Comparison of ENCODE assay signal across 10 cellular contexts in the genomic region with DNA sequence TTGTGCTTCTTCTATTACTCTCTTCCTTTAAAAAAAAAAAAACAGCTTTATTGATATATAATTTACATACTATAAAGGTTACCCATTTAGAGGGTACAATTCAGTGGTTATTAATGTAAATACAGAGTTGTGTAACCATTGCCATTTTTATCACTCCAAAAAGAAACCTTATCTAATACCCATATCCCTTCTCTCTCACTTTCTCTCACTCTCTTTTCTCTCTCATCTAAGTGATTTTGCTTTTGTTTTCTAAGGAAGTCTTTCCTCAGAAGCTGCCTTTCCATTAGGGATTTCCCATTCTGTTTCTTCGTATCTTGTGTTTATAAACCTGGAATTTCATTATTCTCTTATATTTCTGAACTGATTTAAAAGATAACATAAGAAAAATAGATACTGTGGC. TPM values are rescaled to one million over a fixed set of nuclear protein-coding genes. Genes with fewer than 3 reads are reported as not detected.
DNase-seq lines count a peak whose midpoint lies in the region; ATAC-seq and TF ChIP-seq lines count a peak whose summit lies in the region.
"Had no signal": no experiment of that assay in that cellular context is flagged by ENCODE, and none has a peak within 500 bp of the region (broad histone marks: within the 10 kb centered on the region; RNA-seq: fewer than 3 reads in every experiment).

No MANE protein-coding gene starts in this region.

- no peak overlapping the region for H3K4me3 Mint-ChIP-seq in activated CD8-positive, alpha-beta T cell treated with anti-CD3 and anti-CD28 coated beads for 36 hours
- H3K4me3 Mint-ChIP-seq in activated CD8-positive, alpha-beta T cell treated with anti-CD3 and anti-CD28 coated beads, Interleukin-2, amount 10 ng/mL, durations not matched to agents 7 days and 5 days, result no peak overlapping the region
- H3K4me3 Mint-ChIP-seq in central memory CD8-positive, alpha-beta T cell, result no peak overlapping the region

- CTCF ChIA-PET in activated CD8-positive, alpha-beta T cell treated with anti-CD3 and anti-CD28 coated beads for 36 hours (lab: Charles Lee), result interaction anchor here (0.7 to 0.9 kb wide), 2 partner anchors 29 to 225 kb away, joined by 3 to 4 read pairs; no protein-coding TSS in a partner anchor
- CTCF ChIA-PET in activated CD8-positive, alpha-beta T cell treated with anti-CD3 and anti-CD28 coated beads, Interleukin-2, amount 10 ng/mL, durations not matched to agents 7 days and 5 days (lab: Charles Lee), result interaction anchor here (0.9 to 1.8 kb wide), 3 partner anchors 10 to 225 kb away, joined by 3 to 5 read pairs (median 4); no protein-coding TSS in a partner anchor

- H3K36me3 Mint-ChIP-seq in activated CD8-positive, alpha-beta T cell treated with anti-CD3 and anti-CD28 coated beads for 36 hours (ENCODE audit: low read depth), result peaks cover 28% of the 10 kb centered on the region
- peaks cover 20% of the 10 kb centered on the region for H3K36me3 Mint-ChIP-seq in activated CD8-positive, alpha-beta T cell treated with anti-CD3 and anti-CD28 coated beads, Interleukin-2, amount 10 ng/mL, durations not matched to agents 7 days and 5 days (ENCODE audit: low read depth)
- peaks cover 10% of the 10 kb centered on the region for H3K36me3 Mint-ChIP-seq in central memory CD8-positive, alpha-beta T cell (ENCODE audit: insufficient read depth)

- TF ChIP-seq CTCF in activated CD8-positive, alpha-beta T cell treated with anti-CD3 and anti-CD28 coated beads for 36 hours (IDR thresholded peaks at IDR 0.05), result no peak
- no peak for TF ChIP-seq CTCF in psoas muscle (IDR thresholded peaks at IDR 0.05)

- peaks cover 37% of the 10 kb centered on the region for H3K4me1 Mint-ChIP-seq in activated CD8-positive, alpha-beta T cell treated with anti-CD3 and anti-CD28 coated beads for 36 hours (ENCODE audit: low read depth)
- H3K4me1 Mint-ChIP-seq in activated CD8-positive, alpha-beta T cell treated with anti-CD3 and anti-CD28 coated beads, Interleukin-2, amount 10 ng/mL, durations not matched to agents 7 days and 5 days (ENCODE audit: low read depth), result peaks cover 15% of the 10 kb centered on the region
- H3K4me1 Mint-ChIP-seq in central memory CD8-positive, alpha-beta T cell, result peaks cover 22% of the 10 kb centered on the region

- no peak for DNase-seq in activated CD8-positive, alpha-beta T cell treated with anti-CD3 and anti-CD28 coated beads for 36 hours
- no peak for DNase-seq in activated CD8-positive, alpha-beta T cell treated with anti-CD3 and anti-CD28 coated beads, Interleukin-2, amount 10 ng/mL, durations not matched to agents 7 days and 5 days
- no peak for DNase-seq in central memory CD8-positive, alpha-beta T cell (ENCODE audit: low spot score in 2 of 2)
- no peak for DNase-seq in psoas muscle
- no peak for DNase-seq in DMS114 treated with DMSO at 0.1 percent for 48 hours (lab: John Stamatoyannopoulos, UW; ENCODE audit: unreplicated experiment)
- DNase-seq in MV-4-11 (lab: John Stamatoyannopoulos, UW), result no peak
- DNase-seq in aorta, result no peak
- DNase-seq: 8988T, AML-193 had no signal

- no peaks in the 10 kb centered on the region for H3K27me3 ChIP-seq in psoas muscle (ENCODE audit: insufficient read depth in 3 of 3, low read length in 2 of 3)
- no peaks in the 10 kb centered on the region for H3K27me3 ChIP-seq in aorta (ENCODE audit: control insufficient read depth in 1 of 2, insufficient read depth in 2 of 2, low read length in 1 of 2)
- H3K27me3 ChIP-seq: BLaER1 had no signal

- H3K4me3 ChIP-seq in psoas muscle, result no peak overlapping the region
- H3K4me3 ChIP-seq in aorta (ENCODE audit: low read length in 2 of 2), result no peak overlapping the region
- H3K4me3 ChIP-seq: BLaER1 had no signal

- H3K9me3 ChIP-seq in psoas muscle, result no peaks in the 10 kb centered on the region
- no peaks in the 10 kb centered on the region for H3K9me3 ChIP-seq in aorta (ENCODE audit: control insufficient read depth, low read length)
- H3K9me3 ChIP-seq: BLaER1 had no signal

- H3K27ac Mint-ChIP-seq in activated CD8-positive, alpha-beta T cell treated with anti-CD3 and anti-CD28 coated beads for 36 hours, result peak overlapping the region; percentile 71
- H3K27ac Mint-ChIP-seq in activated CD8-positive, alpha-beta T cell treated with anti-CD3 and anti-CD28 coated beads, Interleukin-2, amount 10 ng/mL, durations not matched to agents 7 days and 5 days, result no peak overlapping the region
- H3K27ac Mint-ChIP-seq in central memory CD8-positive, alpha-beta T cell (ENCODE audit: low read depth), result peak overlapping the region; percentile 64

- no peaks in the 10 kb centered on the region for H3K27me3 Mint-ChIP-seq in activated CD8-positive, alpha-beta T cell treated with anti-CD3 and anti-CD28 coated beads for 36 hours
- H3K27me3 Mint-ChIP-seq in activated CD8-positive, alpha-beta T cell treated with anti-CD3 and anti-CD28 coated beads, Interleukin-2, amount 10 ng/mL, durations not matched to agents 7 days and 5 days (ENCODE audit: low read depth), result no peaks in the 10 kb centered on the region
- H3K27me3 Mint-ChIP-seq in central memory CD8-positive, alpha-beta T cell, result no peaks in the 10 kb centered on the region

- H3K9me3 Mint-ChIP-seq in activated CD8-positive, alpha-beta T cell treated with anti-CD3 and anti-CD28 coated beads for 36 hours, result no peaks in the 10 kb centered on the region
- H3K9me3 Mint-ChIP-seq in activated CD8-positive, alpha-beta T cell treated with anti-CD3 and anti-CD28 coated beads, Interleukin-2, amount 10 ng/mL, durations not matched to agents 7 days and 5 days (ENCODE audit: insufficient read depth), result no peaks in the 10 kb centered on the region
- no peaks in the 10 kb centered on the region for H3K9me3 Mint-ChIP-seq in central memory CD8-positive, alpha-beta T cell

- POLR2A ChIA-PET in activated CD8-positive, alpha-beta T cell treated with anti-CD3 and anti-CD28 coated beads for 36 hours (lab: Charles Lee), result no interaction called here
- POLR2A ChIA-PET in activated CD8-positive, alpha-beta T cell treated with anti-CD3 and anti-CD28 coated beads, Interleukin-2, amount 10 ng/mL, durations not matched to agents 7 days and 5 days (lab: Charles Lee), result no interaction called here

- ATAC-seq in activated CD8-positive, alpha-beta T cell treated with anti-CD3 and anti-CD28 coated beads for 36 hours, result no peak
- no peak for ATAC-seq in activated CD8-positive, alpha-beta T cell treated with anti-CD3 and anti-CD28 coated beads, Interleukin-2, amount 10 ng/mL, durations not matched to agents 7 days and 5 days
- no peak for ATAC-seq in central memory CD8-positive, alpha-beta T cell (replicated peaks; ENCODE audit: extremely low read depth, poor library complexity, severe bottlenecking)
- ATAC-seq in psoas muscle (no peak), aorta (ENCODE audit: low FRiP score) (no peak)

- intact Hi-C loops in activated CD8-positive, alpha-beta T cell treated with anti-CD3 and anti-CD28 coated beads for 36 hours (cut with micrococcal nuclease), result no loop called here
- intact Hi-C loops in psoas muscle (cut with DNase I) (no loop called here), aorta (cut with DNase I) (no loop called here)

- 89 to 93% (median 92%) methylated on average over 1 of the region's 1 CpG for WGBS in psoas muscle, 3 donors
- 77 to 89% methylated on average over 1 of the region's 1 CpG for WGBS in aorta, 2 donors

- peak overlapping the region; percentile 0 for H3K27ac ChIP-seq in psoas muscle
- no peak overlapping the region for H3K27ac ChIP-seq in aorta (ENCODE audit: low read depth in 1 of 2, low read length in 2 of 2)
- H3K27ac ChIP-seq: BLaER1 had no signal

- H3K4me1 ChIP-seq in psoas muscle (peaks cover 39% of the 10 kb centered on the region), aorta (ENCODE audit: control insufficient read depth in 1 of 2, insufficient read depth in 2 of 2, low read length in 2 of 2) (peaks cover 0 to 7% of the 10 kb centered on the region in 2 donors)

- H3K36me3 ChIP-seq in psoas muscle (ENCODE audit: insufficient read depth in 1 of 2, low read depth in 1 of 2) (peaks cover 0 to 3% of the 10 kb centered on the region in 2 donors), aorta (ENCODE audit: control insufficient read depth in 1 of 2, insufficient read depth in 2 of 2, low read length in 1 of 2) (no peaks in the 10 kb centered on the region)

RNA-seq across cellular contexts. Expression of gene NFAT5, which starts 55.5 kb away (rescaled TPM):
- 10 to 100 TPM; 36.0 to 37.8 TPM for total RNA-seq in activated CD8-positive, alpha-beta T cell treated with anti-CD3 and anti-CD28 coated beads for 36 hours
- total RNA-seq in activated CD8-positive, alpha-beta T cell treated with anti-CD3 and anti-CD28 coated beads, Interleukin-2, amount 10 ng/mL, durations not matched to agents 7 days and 5 days, result 10 to 100 TPM; 16.8 to 17.5 TPM
- total RNA-seq in psoas muscle (10 to 100 TPM; 18.8 to 27.9 (median 22.4) TPM), aorta (10 to 100 TPM; 67.8 to 94.6 TPM)
- polyA plus RNA-seq in psoas muscle (1 to 10 TPM; 1.6 to 5.9 (median 2.0) TPM), aorta (1 to 10 TPM; 2.1 to 5.1 TPM)
